In the genomic region with DNA sequence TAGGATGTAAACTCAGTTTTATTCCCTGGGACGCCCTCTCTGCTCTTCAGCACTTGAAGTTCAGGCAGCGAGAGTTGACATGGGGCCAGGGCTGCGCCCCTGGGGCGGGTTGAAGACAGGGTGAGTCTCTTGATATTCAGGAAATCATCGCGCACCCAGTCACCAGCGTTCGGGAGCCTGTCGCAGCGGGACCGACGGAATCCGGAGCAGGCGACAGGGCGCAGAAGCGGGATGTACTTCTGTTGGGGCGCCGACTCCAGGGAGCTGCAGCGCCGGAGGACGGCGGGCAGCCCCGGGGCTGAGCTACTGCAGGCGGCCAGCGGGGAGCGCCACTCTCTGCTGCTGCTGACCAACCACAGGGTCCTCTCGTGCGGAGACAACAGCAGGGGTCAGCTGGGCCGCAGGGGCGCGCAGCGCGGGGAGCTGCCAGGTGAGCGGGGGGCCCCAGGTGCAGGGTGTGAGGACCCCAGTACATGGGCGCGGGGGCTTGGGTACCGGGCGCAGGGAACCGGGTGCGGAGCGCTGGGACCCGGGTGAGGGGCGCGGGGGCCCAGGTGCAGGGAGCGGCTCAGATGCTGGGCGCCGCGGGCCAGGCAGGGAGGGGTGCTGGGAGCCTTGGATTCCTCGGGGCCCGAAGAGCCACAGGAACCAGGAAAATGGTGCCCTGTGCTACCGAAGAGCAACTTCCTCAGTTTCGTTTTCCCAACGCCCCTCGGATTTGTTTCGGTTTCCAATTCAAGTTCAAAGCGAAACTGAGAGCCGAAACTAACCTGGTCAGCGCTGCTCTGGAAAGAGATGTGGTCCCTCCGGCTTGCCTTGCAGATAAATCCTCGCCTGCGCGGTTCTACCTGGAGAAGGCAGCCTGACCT, we compare ENCODE assay signal across 8 cellular contexts. TPM values are rescaled to one million over a fixed set of nuclear protein-coding genes. Genes with fewer than 3 reads are reported as not detected.
DNase-seq lines count a peak whose midpoint lies in the region; ATAC-seq and TF ChIP-seq lines count a peak whose summit lies in the region.

A gene (plus strand): TSS at position 162 of the 869 bp plus-strand sequence. CDS start 70 bp downstream, at position 232.

- intact Hi-C loops in left colon (cut with DNase I, micrococcal nuclease), result no loop called here

- ATAC-seq in GM18907 (IDR thresholded peaks at IDR 0.05; ENCODE audit: unreplicated experiment), result peak; percentile 79
- peak; percentile 76 for ATAC-seq in HG03159 (IDR thresholded peaks at IDR 0.05; ENCODE audit: unreplicated experiment)
- peak; percentile 96 for ATAC-seq in left colon

- H3K27ac ChIP-seq in coronary artery, result peak within 1 kb of the TSS; percentile 94 to 95

- DNase-seq in AG10803 (ENCODE audit: low read depth), result peak; percentile 57
- DNase-seq in NCI-H345 (lab: John Stamatoyannopoulos, UW), result peak; percentile 75
- peak; percentile 67 to 71 for DNase-seq in activated CD4-positive, alpha-beta T cell treated with anti-CD3 and anti-CD28 coated beads for 4 hours
- peak; percentile 81 for DNase-seq in coronary artery (ENCODE audit: low spot score)
- DNase-seq in left colon, result peak; percentile 78 to 88
- peak; percentile 44 to 62 for DNase-seq in stimulated activated CD4-positive, alpha-beta T cell treated with anti-CD3 and anti-CD28 coated beads, Interleukin-1b, Interleukin-23, amount 100 ng/mL, for 4 hours (ENCODE audit: low read depth in 2 of 2)

- H3K4me3 ChIP-seq in AG10803 (ENCODE audit: low read length), result peak within 1 kb of the TSS; percentile 86
- H3K4me3 ChIP-seq in coronary artery, result peak within 1 kb of the TSS; percentile 100

- TF ChIP-seq CTCF in AG10803 (conservative IDR thresholded peaks at IDR 0.05; ENCODE audit: low read length), result peak; percentile 54
- TF ChIP-seq CTCF in coronary artery (IDR thresholded peaks at IDR 0.05), result peak; percentile 84

RNA-seq across cellular contexts. Expression of the gene that starts here (rescaled TPM):
- total RNA-seq in left colon, result 1 to 10 TPM; 7.5 to 8.9 TPM

Comparison
In these comparisons a context has a peak if more than half of its experiments do, and no peak if none do; other contexts are left out.
1. Peak in every context shown above with its lines: DNase-seq, ATAC-seq, H3K4me3 ChIP-seq and H3K27ac ChIP-seq.